10 cellular contexts compared by ENCODE assay signal in genomic region chr12:32305163-32305562, GRCh38.
A peak's percentile ranks its signal among the peaks of the same experiment; 100 is the strongest.
DNase-seq lines count a peak whose midpoint lies in the region; ATAC-seq lines count a peak whose summit lies in the region.
"Had no signal": no experiment of that assay in that cellular context is flagged by ENCODE, and none has a peak within 500 bp of the region (broad histone marks: within the 10 kb centered on the region; RNA-seq: fewer than 3 reads in every experiment).

No MANE protein-coding gene starts in this region.

- ATAC-seq in HG03139 (IDR thresholded peaks at IDR 0.05; ENCODE audit: unreplicated experiment): no peak
- no peak for ATAC-seq in GM18867 (IDR thresholded peaks at IDR 0.05; ENCODE audit: unreplicated experiment)
- ATAC-seq: sciatic nerve had no signal

- peak; percentile 25 for DNase-seq in NCI-H2196 (lab: John Stamatoyannopoulos, UW; ENCODE audit: unreplicated experiment)
- DNase-seq in NCI-H2196 treated with DMSO at 0.1 percent for 48 hours (lab: John Stamatoyannopoulos, UW; ENCODE audit: unreplicated experiment): no peak
- peak; percentile 76 for DNase-seq in NAMALWA (ENCODE audit: low spot score)
- peak; percentile 51 for DNase-seq in cerebellar cortex (ENCODE audit: low spot score)
- DNase-seq in pons (ENCODE audit: low spot score): peak; percentile 37
- DNase-seq in NCI-H187 treated with DMSO at 0.1 percent for 48 hours (lab: John Stamatoyannopoulos, UW): no peak
- DNase-seq: activated CD8-positive, alpha-beta memory T cell treated with anti-CD3 and anti-CD28 coated beads for 24 hours had no signal

Comparison
In these comparisons a context has a peak if more than half of its experiments do, and no peak if none do; other contexts are left out.
1. DNase-seq: peak in NCI-H2196 (single experiment), NAMALWA (single experiment), cerebellar cortex (single experiment) and pons (single experiment); none in NCI-H2196 treated with DMSO at 0.1 percent for 48 hours (single experiment) and NCI-H187 treated with DMSO at 0.1 percent for 48 hours (single experiment).